8 cellular contexts compared by ENCODE assay signal in the genomic region with DNA sequence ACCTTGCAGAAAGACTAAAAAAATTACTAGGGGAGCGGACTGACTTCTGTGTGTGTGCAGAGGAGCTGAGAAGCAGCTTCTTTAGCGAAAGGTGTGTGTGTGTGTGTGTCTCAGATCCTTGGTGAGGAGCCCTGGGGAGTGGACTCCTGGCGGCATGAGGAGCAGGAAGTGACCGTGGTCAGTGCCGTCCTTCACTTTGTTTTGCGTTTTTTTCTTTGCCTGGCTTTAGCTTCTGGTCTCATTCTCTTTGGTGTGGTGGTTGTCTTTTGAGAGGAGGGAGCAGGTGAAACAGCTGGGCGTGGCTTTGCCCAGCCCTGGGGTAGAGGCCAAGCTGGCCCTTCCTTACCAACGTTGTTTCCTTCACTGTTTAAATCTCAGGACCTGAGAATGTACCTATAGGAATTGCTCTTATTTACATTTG. TPM values are rescaled to one million over a fixed set of nuclear protein-coding genes. Genes with fewer than 3 reads are reported as not detected.
DNase-seq lines count a peak whose midpoint lies in the region; ATAC-seq, FAIRE-seq and TF ChIP-seq lines count a peak whose summit lies in the region.

No MANE protein-coding gene starts in this region.

- no peak overlapping the region for H2BK5ac ChIP-seq in IMR-90 (ENCODE audit: low read depth, low read length, poor library complexity, severe bottlenecking)

- CTCF ChIA-PET in BJ (lab: Yijun Ruan, JAX) (no interaction called here), IMR-90 (lab: Yijun Ruan, JAX) (no interaction called here), K562 (lab: Yijun Ruan, JAX; ENCODE audit: low intra/inter-chr PET ratio) (no interaction called here)

- H3K27me3 ChIP-seq in BJ (ENCODE audit: control insufficient read depth, insufficient read depth, low read length), result peaks cover 3% of the 10 kb centered on the region
- peaks cover 4% of the 10 kb centered on the region; the same call in 1 of the 2 replicates for H3K27me3 ChIP-seq in IMR-90 (ENCODE audit: control insufficient read depth, insufficient read depth, low read length)
- no peaks in the 10 kb centered on the region for H3K27me3 ChIP-seq in K562 (ENCODE audit: control insufficient read depth in 2 of 2, insufficient read depth in 2 of 2, low read length in 2 of 2)

- H2BK120ac ChIP-seq in IMR-90 (ENCODE audit: low read depth, low read length), result no peak overlapping the region

- no peak overlapping the region for H3K18ac ChIP-seq in IMR-90 (ENCODE audit: low read depth, low read length)

- TF ChIP-seq RAD21 in IMR-90 (IDR thresholded peaks at IDR 0.05; ENCODE audit: low read length), result no peak
- no peak for TF ChIP-seq RAD21 in K562 (CRISPR knock-in tag; conservative IDR thresholded peaks at IDR 0.05 in 1 of 2, IDR thresholded peaks at IDR 0.05 in 1 of 2)

- H3K9me3 ChIP-seq in IMR-90 (ENCODE audit: control insufficient read depth, insufficient read depth, low read length), result no peaks in the 10 kb centered on the region
- H3K9me3 ChIP-seq in K562 (replicated peaks; ENCODE audit: control insufficient read depth, insufficient read depth, low read depth, low read length), result no peaks in the 10 kb centered on the region
- H3K9me3 ChIP-seq in mucosa of descending colon, result no peaks in the 10 kb centered on the region

- TF ChIP-seq CTCF in BJ (IDR thresholded peaks at IDR 0.05; ENCODE audit: insufficient read depth, low read depth, low read length) (no peak), IMR-90 (conservative IDR thresholded peaks at IDR 0.05; ENCODE audit: low read depth, low read length) (no peak), K562 (IDR thresholded peaks at IDR 0.05 in 2 of 3, conservative IDR thresholded peaks at IDR 0.05 in 1 of 3; ENCODE audit: insufficient read depth in 2 of 3, low read depth in 1 of 3, low read length in 3 of 3) (no peak), mucosa of descending colon (IDR thresholded peaks at IDR 0.05) (no peak)

- no peak overlapping the region for H3K4ac ChIP-seq in IMR-90 (ENCODE audit: low read depth, low read length)

- no peak overlapping the region for H2AFZ ChIP-seq in IMR-90 (replicated peaks; ENCODE audit: low read length, poor library complexity)
- no peak overlapping the region for H2AFZ ChIP-seq in K562 (ENCODE audit: low read depth, low read length)

- no peak overlapping the region for H2BK20ac ChIP-seq in IMR-90 (ENCODE audit: low read depth, low read length)

- no peak for DNase-seq in BJ (ENCODE audit: low read depth)
- DNase-seq in IMR-90, result peak; percentile 33
- DNase-seq in K562 (ENCODE audit: extremely low read depth in 1 of 4, low spot score in 3 of 4), result peak in 1 of 4 experiments; percentile 20
- DNase-seq in mucosa of descending colon, result peak in 2 of 3 donors; percentile 59 to 63
- no peak for DNase-seq in DMS153 (lab: John Stamatoyannopoulos, UW)
- DNase-seq in Right ventricle myocardium inferior (ENCODE audit: missing footprints), result no peak
- DNase-seq in NCI-H2196 (lab: John Stamatoyannopoulos, UW; ENCODE audit: unreplicated experiment), result no peak
- DNase-seq in NCI-H128 (lab: John Stamatoyannopoulos, UW; ENCODE audit: unreplicated experiment), result no peak

- no peak overlapping the region for H3K56ac ChIP-seq in IMR-90 (ENCODE audit: extremely low read depth, insufficient read depth, low read length)

- H4K8ac ChIP-seq in IMR-90 (ENCODE audit: low read depth in 2 of 2, low read length in 2 of 2), result no peak overlapping the region

- TF ChIP-seq POLR2A in IMR-90 (IDR thresholded peaks at IDR 0.05; ENCODE audit: low read depth, low read length) (no peak; the same call in 1 of the 2 replicates), K562 (conservative IDR thresholded peaks at IDR 0.05) (no peak)

- H3K36me3 ChIP-seq in BJ (ENCODE audit: control insufficient read depth, insufficient read depth, low read length), result peaks cover 5% of the 10 kb centered on the region
- peaks cover 5% of the 10 kb centered on the region for H3K36me3 ChIP-seq in IMR-90 (ENCODE audit: control insufficient read depth, insufficient read depth, low read length)
- H3K36me3 ChIP-seq in K562 (ENCODE audit: control insufficient read depth, insufficient read depth, low read length), result peaks cover 17% of the 10 kb centered on the region; the same call in 2 of the 3 replicates
- no peaks in the 10 kb centered on the region for H3K36me3 ChIP-seq in mucosa of descending colon (ENCODE audit: low read depth)

- peaks cover 59% of the 10 kb centered on the region for H3K79me2 ChIP-seq in K562 (ENCODE audit: control insufficient read depth, insufficient read depth, low read length)

- H4K91ac ChIP-seq in IMR-90 (ENCODE audit: insufficient read depth, low read depth, low read length), result no peak overlapping the region

- no peak for TF ChIP-seq EP300 in K562 (IDR thresholded peaks at IDR 0.05; ENCODE audit: low read length)

- H2AK5ac ChIP-seq in IMR-90 (ENCODE audit: low read depth, low read length), result peak overlapping the region; percentile 28; the same call in 1 of the 2 replicates

- intact Hi-C loops in IMR-90 (cut with micrococcal nuclease), result loop anchor here (2.0 kb wide), 1 partner anchor 63 kb away; a partner anchor contains a TSS
- intact Hi-C loops in K562 (cut with micrococcal nuclease), result no loop called here
- intact Hi-C loops in mucosa of descending colon (cut with DNase I, micrococcal nuclease), result no loop called here
- intact Hi-C loops in Right ventricle myocardium inferior (cut with DNase I), result no loop called here

- ATAC-seq in IMR-90 (ENCODE audit: low read depth) (no peak), K562 (no peak; the same call in 2 of the 3 replicates), mucosa of descending colon (peak; percentile 14), Right ventricle myocardium inferior (no peak)

- peak overlapping the region; percentile 2 for H3K23ac ChIP-seq in IMR-90 (ENCODE audit: low read depth, low read length)

- dilution Hi-C loops in IMR-90 (cut with HindIII; ENCODE audit: low sequenced_read_pairs, unreplicated experiment), result no loop called here

- H3K14ac ChIP-seq in IMR-90 (replicated peaks; ENCODE audit: low read depth, low read length), result 0 out of 2 replicates have a peak overlapping the region, but pooled peaks have one; percentile 19

- BruUV-seq in IMR-90 (replicated peaks; lab: Mats Ljungman, UMichigan) (no TSS peak), K562 (replicated peaks; lab: Mats Ljungman, UMichigan) (no TSS peak)

- H3K4me3 ChIP-seq in BJ (ENCODE audit: low read depth, low read length) (peak overlapping the region; percentile 64), IMR-90 (ENCODE audit: insufficient read depth, low read depth, low read length) (peak overlapping the region; percentile 78; the same call in 1 of the 2 replicates), K562 (peak overlapping the region; percentile 62; the same call in 1 of the 2 replicates), mucosa of descending colon (no peak overlapping the region)

- H3K4me1 ChIP-seq in IMR-90 (ENCODE audit: control insufficient read depth, insufficient read depth, low read length) (peaks cover 6% of the 10 kb centered on the region), K562 (replicated peaks in 1 of 2; ENCODE audit: control insufficient read depth in 2 of 2, insufficient read depth in 2 of 2, low read length in 2 of 2) (peaks cover 11 to 41% of the 10 kb centered on the region in 2 experiments; a peak in 4 of 5 replicates), mucosa of descending colon (ENCODE audit: low read depth) (peaks cover 12% of the 10 kb centered on the region)

- WGBS in IMR-90 (ENCODE audit: extremely low coverage in 2 of 2, insufficient read length in 1 of 2), 2 experiments, result 20% methylated on average over 1 of the region's 8 CpGs; no CpG with 5 or more reads in 1 of the 2 experiments
- WGBS in K562 (ENCODE audit: insufficient coverage, low coverage, missing lambda C conversion rate), result 18% methylated on average over 8 of the region's 8 CpGs

- H3K4me2 ChIP-seq in IMR-90 (ENCODE audit: low read depth, low read length), result peak overlapping the region; percentile 87
- peak overlapping the region; percentile 85 for H3K4me2 ChIP-seq in K562 (ENCODE audit: insufficient read depth, low read length)

- H2AK9ac ChIP-seq in IMR-90 (replicated peaks; ENCODE audit: low read depth, low read length, poor library complexity), result peak overlapping the region; percentile 63

- no peak for FAIRE-seq in K562 (lab: Jason Lieb, UNC)

- no peaks in the 10 kb centered on the region; the same call in 1 of the 2 replicates for H3K9me1 ChIP-seq in IMR-90 (ENCODE audit: insufficient read depth, low read length)
- peaks cover 4% of the 10 kb centered on the region for H3K9me1 ChIP-seq in K562 (ENCODE audit: control insufficient read depth, insufficient read depth, low read length)

- H3K79me1 ChIP-seq in IMR-90 (ENCODE audit: low read depth in 1 of 2, low read length in 2 of 2), result peaks cover 15 to 49% of the 10 kb centered on the region in 2 experiments

- POLR2A ChIA-PET in BJ (lab: Charles Lee), result interaction anchor here (0.6 kb wide), 1 partner anchor 486 kb away, joined by 4 read pairs; no protein-coding TSS in a partner anchor
- POLR2A ChIA-PET in IMR-90 (lab: Charles Lee; ENCODE audit: unreplicated experiment), result no interaction called here
- POLR2A ChIA-PET in K562 (lab: Yijun Ruan, JAX), result interaction anchor here (0.6 to 2.2 kb wide), 5 partner anchors 9 to 227 kb away, joined by 3 to 6 read pairs (median 4); no protein-coding TSS in a partner anchor

- H2BK15ac ChIP-seq in IMR-90 (ENCODE audit: low read depth, low read length), result no peak overlapping the region

- H3K9ac ChIP-seq in IMR-90 (ENCODE audit: low read depth, low read length) (peak overlapping the region; percentile 48; the same call in 1 of the 2 replicates), K562 (ENCODE audit: insufficient read depth in 1 of 2, low read depth in 2 of 2, low read length in 2 of 2) (peak overlapping the region; percentile 76 to 79; a peak in 3 of 4 replicates)

- peaks cover 56% of the 10 kb centered on the region for H4K20me1 ChIP-seq in IMR-90 (ENCODE audit: insufficient read depth, low read length)
- peaks cover 13% of the 10 kb centered on the region for H4K20me1 ChIP-seq in K562 (replicated peaks; ENCODE audit: control insufficient read depth, insufficient read depth, low read length)

- H4K5ac ChIP-seq in IMR-90 (ENCODE audit: low read depth, low read length), result no peak overlapping the region

- in situ Hi-C loops in IMR-90 (cut with MboI; ENCODE audit: low sequenced_read_pairs) (no loop called here), K562 (cut with MboI) (no loop called here)

- H3K27ac ChIP-seq in IMR-90 (ENCODE audit: insufficient read depth, low read length), result no peak overlapping the region
- peak overlapping the region; percentile 10; the same call in 1 of the 3 replicates for H3K27ac ChIP-seq in K562 (ENCODE audit: extremely low read depth, low read depth, low read length)

RNA-seq across cellular contexts. Expression of a gene that starts 1.9 kb away (rescaled TPM):
- 3.6 and 4.5 TPM in 2 replicates for polyA plus RNA-seq in BJ (2011; rRNA removed)
- 5.6 and 6.5 TPM in 2 replicates for polyA minus RNA-seq in BJ (2011; rRNA and poly(A)+ RNA removed)
- total RNA-seq in IMR-90 (2012; rRNA removed), result 9.3 and 10.6 TPM in 2 replicates
- polyA plus RNA-seq in IMR-90 (2012; rRNA removed), result 9.6 and 10.5 TPM in 2 replicates
- polyA plus RNA-seq in IMR-90 (2012; cell fraction: cytosol; rRNA removed), result 6.7 and 7.1 TPM in 2 replicates
- 11.9 and 13.8 TPM in 2 replicates for polyA plus RNA-seq in IMR-90 (2012; cell fraction: nucleus; rRNA removed; ENCODE audit: low replicate concordance)
- 25.1 and 25.4 TPM in 2 replicates for total RNA-seq in K562 (2011; cell fraction: chromatin; rRNA removed; ENCODE audit: low replicate concordance)
- 15.5 and 19.3 TPM in 2 replicates for total RNA-seq in K562 (2011; cell fraction: nucleolus; rRNA removed)
- total RNA-seq in K562 (2011; cell fraction: nucleoplasm; rRNA removed), result 18.1 and 18.4 TPM in 2 replicates
- 8.1 and 11.0 TPM in 2 replicates for total RNA-seq in K562 (2014; rRNA removed)
- total RNA-seq in K562 (2014; rRNA removed; fragmentation: Illumina TruSeq; extraction: Trizol), result 6.3 and 6.9 TPM in 2 replicates
- total RNA-seq in K562 (2015; rRNA removed; fragmentation: Illumina TruSeq; extraction: Trizol), result 7.3 and 7.4 TPM in 2 replicates
- 16.0 and 16.8 TPM in 2 replicates for total RNA-seq in K562 (2021)
- 3.8 and 4.5 TPM in 2 replicates for polyA plus RNA-seq in K562 (2011; rRNA removed)
- polyA plus RNA-seq in K562 (2011; cell fraction: cytosol; rRNA removed), result 4.1 and 4.8 TPM in 2 replicates
- polyA plus RNA-seq in K562 (2011; cell fraction: nucleus; rRNA removed), result 6.6 and 7.8 TPM in 2 replicates
- 9.9 and 10.0 TPM in 2 replicates for polyA plus RNA-seq in K562 (2012)
- polyA plus RNA-seq in K562 (2014; fragmentation: Illumina TruSeq; extraction: Trizol), result 12.2 and 13.2 TPM in 2 replicates
- 1 to 10 TPM; 1.5 to 1.6 TPM for polyA plus RNA-seq in K562 (2014; fragmentation: Nextera tagmentation; extraction: Ambion mirVana)
- polyA plus RNA-seq in K562 (2014; rRNA removed), result 7.6 and 7.8 TPM in 2 replicates
- 5.3 and 6.0 TPM in 2 replicates for polyA minus RNA-seq in K562 (2011; rRNA and poly(A)+ RNA removed)
- polyA minus RNA-seq in K562 (2011; cell fraction: cytosol; rRNA and poly(A)+ RNA removed), result 10.0 and 11.0 TPM in 2 replicates
- 3.5 and 5.0 TPM in 2 replicates for polyA minus RNA-seq in K562 (2011; cell fraction: nucleus; rRNA and poly(A)+ RNA removed)
- 10 to 100 TPM; 13.7 to 18.2 (median 18.1) TPM for total RNA-seq in mucosa of descending colon
- 4.8 TPM for total RNA-seq in Right ventricle myocardium inferior

RNA-seq across cellular contexts. Expression of a gene that starts 27.8 kb away (rescaled TPM):
- polyA plus RNA-seq in BJ (2011; rRNA removed) (3.1 and 4.6 TPM in 2 replicates), IMR-90 (2012; rRNA removed) (9.4 and 10.6 TPM in 2 replicates), K562 (2011; rRNA removed) (2.4 and 2.5 TPM in 2 replicates), K562 (2014; fragmentation: Illumina TruSeq; extraction: Trizol) (5.5 and 8.7 TPM in 2 replicates), K562 (2014; fragmentation: Nextera tagmentation; extraction: Ambion mirVana) (under 1 TPM; 0.42 to 0.63 TPM), K562 (2014; rRNA removed) (8.4 and 9.9 TPM in 2 replicates)
- polyA minus RNA-seq in BJ (2011; rRNA and poly(A)+ RNA removed), result 5.2 and 6.2 TPM in 2 replicates
- total RNA-seq in IMR-90 (2012; rRNA removed) (10.0 and 10.8 TPM in 2 replicates), K562 (2014; rRNA removed) (10.4 and 12.2 TPM in 2 replicates), K562 (2014; rRNA removed; fragmentation: Illumina TruSeq; extraction: Trizol) (5.3 and 7.4 TPM in 2 replicates), K562 (2015; rRNA removed; fragmentation: Illumina TruSeq; extraction: Trizol) (7.2 and 7.5 TPM in 2 replicates), K562 (2021) (14.1 and 17.6 TPM in 2 replicates), mucosa of descending colon (10 to 100 TPM; 33.4 to 51.3 (median 48.4) TPM), Right ventricle myocardium inferior (17.5 TPM)
- 8.0 and 8.3 TPM in 2 replicates for polyA plus RNA-seq in IMR-90 (2012; cell fraction: cytosol; rRNA removed)
- 42.9 and 49.7 TPM in 2 replicates for polyA plus RNA-seq in IMR-90 (2012; cell fraction: nucleus; rRNA removed; ENCODE audit: low replicate concordance)
- 34.4 and 58.3 TPM in 2 replicates for total RNA-seq in K562 (2011; cell fraction: chromatin; rRNA removed; ENCODE audit: low replicate concordance)
- total RNA-seq in K562 (2011; cell fraction: nucleolus; rRNA removed), result 28.7 and 34.9 TPM in 2 replicates
- total RNA-seq in K562 (2011; cell fraction: nucleoplasm; rRNA removed), result 20.9 and 28.2 TPM in 2 replicates
- 1.9 and 2.0 TPM in 2 replicates for polyA plus RNA-seq in K562 (2011; cell fraction: cytosol; rRNA removed)
- 11.7 and 17.8 TPM in 2 replicates for polyA plus RNA-seq in K562 (2011; cell fraction: nucleus; rRNA removed)
- polyA plus RNA-seq in K562 (2012), result 8.5 and 10.4 TPM in 2 replicates
- polyA minus RNA-seq in K562 (2011; rRNA and poly(A)+ RNA removed), result 3.2 and 4.2 TPM in 2 replicates
- 5.6 and 8.6 TPM in 2 replicates for polyA minus RNA-seq in K562 (2011; cell fraction: cytosol; rRNA and poly(A)+ RNA removed)
- 10.8 and 11.2 TPM in 2 replicates for polyA minus RNA-seq in K562 (2011; cell fraction: nucleus; rRNA and poly(A)+ RNA removed)

Comparison
In these comparisons a context has a peak if more than half of its experiments do, and no peak if none do; other contexts are left out.
1. DNase-seq: peak in IMR-90 (single experiment) and mucosa of descending colon (2 of 3); none in BJ (single experiment), DMS153 (single experiment), Right ventricle myocardium inferior (single experiment), NCI-H2196 (single experiment) and NCI-H128 (single experiment).